ENCODE assay signal across 22 cellular contexts in genomic region chr19:21134934-21135366, GRCh38.
"Had no signal": no experiment of that assay in that cellular context is flagged by ENCODE, and none has a peak within 500 bp of the region (broad histone marks: within the 10 kb centered on the region; RNA-seq: fewer than 3 reads in every experiment).

No MANE protein-coding gene starts in this region.

- DNase-seq: cortex of kidney; dorsolateral prefrontal cortex; effector CD8-positive, alpha-beta T cell; gastrocnemius medialis; heart right ventricle; hypothalamus; mammary epithelial cell; naive thymus-derived CD4-positive, alpha-beta T cell; nephron progenitor cell; ovary; small intestine; stimulated activated CD4-positive, alpha-beta T cell treated with anti-CD3 and anti-CD28 coated beads, Interleukin-12 subunit alpha, Interleukin-12 subunit beta, amount 100 ng/mL, for 4 hours; stimulated activated naive CD4-positive, alpha-beta T cell; stomach; substantia nigra; transverse colon had no signal

- H3K9me3 ChIP-seq: gastrocnemius medialis, heart right ventricle, ovary, right atrium auricular region, thoracic aorta, transverse colon had no signal

- H3K27ac ChIP-seq: dorsolateral prefrontal cortex, gastrocnemius medialis, heart right ventricle, ovary, right atrium auricular region, stomach, thoracic aorta, transverse colon had no signal

- FAIRE-seq: islet of Langerhans, small intestine, urothelium cell line had no signal

- ATAC-seq: esophagus mucosa; gastrocnemius medialis; heart right ventricle; left lobe of liver; naive thymus-derived CD4-positive, alpha-beta T cell had no signal

- H3K36me3 ChIP-seq: gastrocnemius medialis, heart right ventricle, ovary, right atrium auricular region, stomach, thoracic aorta, transverse colon had no signal

- H3K27me3 ChIP-seq: dorsolateral prefrontal cortex, gastrocnemius medialis, heart right ventricle, ovary, right atrium auricular region, stomach, transverse colon had no signal

- H3K4me3 ChIP-seq: dorsolateral prefrontal cortex, gastrocnemius medialis, heart right ventricle, ovary, right atrium auricular region, stomach, thoracic aorta, transverse colon had no signal

- H3K4me1 ChIP-seq: gastrocnemius medialis, heart right ventricle, right atrium auricular region, stomach, transverse colon had no signal
